ENCODE assay signal across 8 cellular contexts in the genomic region with DNA sequence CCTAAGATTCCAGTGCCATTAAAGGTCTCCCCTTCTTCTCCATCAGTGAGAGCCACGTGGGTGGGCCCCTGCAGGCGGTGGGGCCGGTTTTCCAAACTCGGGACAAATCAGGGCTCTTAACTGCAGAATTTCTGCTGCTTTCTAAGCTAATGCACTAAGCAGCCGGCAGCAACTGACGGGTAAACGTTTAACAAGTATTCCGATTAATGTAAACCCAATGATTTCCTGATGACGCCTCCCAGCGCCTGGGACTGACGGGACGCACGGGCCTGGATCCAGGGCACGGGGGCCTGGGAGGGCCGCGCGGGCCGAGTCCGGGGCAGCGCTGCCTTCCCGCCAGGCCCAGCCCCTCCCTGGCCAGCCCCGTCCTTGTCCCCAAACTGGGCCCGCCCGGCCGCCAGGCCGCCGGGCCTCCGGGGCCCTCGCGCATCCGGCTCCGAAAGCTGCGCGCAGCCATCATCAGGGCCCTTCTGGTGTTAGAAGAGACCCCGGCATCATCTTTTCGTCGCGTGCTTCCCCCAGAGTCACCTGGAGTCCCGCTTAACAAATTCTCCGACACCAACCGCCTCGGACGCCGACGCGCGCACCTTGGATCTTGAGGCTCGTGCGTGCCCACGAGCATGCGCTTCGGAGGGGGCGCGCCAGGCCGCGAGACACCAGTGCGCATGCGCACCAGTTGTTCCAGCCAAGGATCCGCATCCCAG. TPM values are rescaled to one million over a fixed set of nuclear protein-coding genes. Genes with fewer than 3 reads are reported as not detected.
DNase-seq lines count a peak whose midpoint lies in the region; ATAC-seq and TF ChIP-seq lines count a peak whose summit lies in the region.

A gene (minus strand): TSS at position 616 of the 704 bp plus-strand sequence. CDS start 1,812 bp downstream, outside the sequence.

- WGBS in esophagus, 2 donors, result 1% methylated on average over 56 to 59 of the region's 59 CpGs

- peaks cover 40% of the 10 kb centered on the region for H3F3A ChIP-seq in PC-9 (ENCODE audit: insufficient read depth, low read depth)

- peak within 1 kb of the TSS; percentile 81 for H3K4me2 ChIP-seq in PC-9

- H3K9me2 ChIP-seq in PC-9 (ENCODE audit: insufficient read depth), result no peaks in the 10 kb centered on the region

- peaks cover 16% of the 10 kb centered on the region for H3K4me1 ChIP-seq in CD8-positive, alpha-beta memory T cell (ENCODE audit: insufficient read depth, low read length)
- H3K4me1 ChIP-seq in PC-9 (replicated peaks; ENCODE audit: insufficient read depth), result peaks cover 15% of the 10 kb centered on the region
- H3K4me1 ChIP-seq in esophagus (ENCODE audit: control insufficient read depth in 2 of 2, insufficient read depth in 2 of 2, low read length in 1 of 2), result peaks cover 0 to 2% of the 10 kb centered on the region in 2 donors
- no peaks in the 10 kb centered on the region for H3K4me1 ChIP-seq in mucosa of stomach (ENCODE audit: control insufficient read depth, insufficient read depth, low read length)

- no peaks in the 10 kb centered on the region for H3K36me3 ChIP-seq in CD8-positive, alpha-beta memory T cell (ENCODE audit: insufficient read depth, low read length)
- H3K36me3 ChIP-seq in PC-9 (ENCODE audit: low read depth) (peaks cover 18% of the 10 kb centered on the region), esophagus (ENCODE audit: control insufficient read depth in 2 of 2, insufficient read depth in 2 of 2, low read length in 1 of 2) (no peaks in the 10 kb centered on the region), mucosa of stomach (ENCODE audit: control insufficient read depth, insufficient read depth, low read length) (no peaks in the 10 kb centered on the region)

- H3K27me3 Mint-ChIP-seq in CD8-positive, alpha-beta memory T cell, result no peaks in the 10 kb centered on the region
- no peaks in the 10 kb centered on the region for H3K27me3 Mint-ChIP-seq in IgD-negative memory B cell
- H3K27me3 Mint-ChIP-seq in activated T-cell treated with anti-CD3 and anti-CD28 coated beads, Interleukin-2, amount 50 U/mL, for 4 hours (ENCODE audit: low read depth), result no peaks in the 10 kb centered on the region

- peak within 1 kb of the TSS; percentile 91 to 95 (median 94) for H3K4me3 Mint-ChIP-seq in CD8-positive, alpha-beta memory T cell
- peak within 1 kb of the TSS; percentile 86 to 97 (median 94) for H3K4me3 Mint-ChIP-seq in IgD-negative memory B cell
- peak within 1 kb of the TSS; percentile 91 for H3K4me3 Mint-ChIP-seq in activated T-cell treated with anti-CD3 and anti-CD28 coated beads, Interleukin-2, amount 50 U/mL, for 4 hours

- H3K27me3 ChIP-seq in CD8-positive, alpha-beta memory T cell (ENCODE audit: insufficient read depth, low read length, poor library complexity, severe bottlenecking), result no peaks in the 10 kb centered on the region
- H3K27me3 ChIP-seq in PC-9 (ENCODE audit: insufficient read depth, low read depth) (no peaks in the 10 kb centered on the region), esophagus (ENCODE audit: control insufficient read depth in 1 of 2, insufficient read depth in 2 of 2, low read length in 2 of 2) (no peaks in the 10 kb centered on the region), mucosa of stomach (ENCODE audit: control insufficient read depth, insufficient read depth, low read length) (no peaks in the 10 kb centered on the region)

- H3K36me3 Mint-ChIP-seq in CD8-positive, alpha-beta memory T cell, result peaks cover 0 to 17% (median 4%) of the 10 kb centered on the region in 3 donors
- H3K36me3 Mint-ChIP-seq in IgD-negative memory B cell, result peaks cover 2% of the 10 kb centered on the region
- H3K36me3 Mint-ChIP-seq in activated T-cell treated with anti-CD3 and anti-CD28 coated beads, Interleukin-2, amount 50 U/mL, for 4 hours (ENCODE audit: insufficient read depth), result peaks cover 18% of the 10 kb centered on the region

- CTCF ChIA-PET in CD8-positive, alpha-beta memory T cell (lab: Charles Lee), result interaction anchor here (1.1 to 1.4 kb wide), 2 partner anchors 11 to 14 kb away, joined by 3 read pairs; no protein-coding TSS in a partner anchor
- CTCF ChIA-PET in PC-9 (lab: Charles Lee), result interaction anchor here (0.5 to 1.2 kb wide), 2 partner anchors 15 to 37 kb away, joined by 3 to 4 read pairs; no protein-coding TSS in a partner anchor

- peak; percentile 75 to 87 (median 77) for DNase-seq in CD8-positive, alpha-beta memory T cell
- DNase-seq in PC-9, result peak; percentile 79 to 93
- DNase-seq in activated T-cell treated with anti-CD3 and anti-CD28 coated beads, Interleukin-2, amount 50 U/mL, for 4 hours, result peak; percentile 79
- peak; percentile 87 for DNase-seq in stimulated activated CD8-positive, alpha-beta memory T cell treated with anti-CD3 and anti-CD28 coated beads, Interleukin-4, amount 100 ng/mL, for 48 hours

- no peaks in the 10 kb centered on the region for H3K9me3 ChIP-seq in CD8-positive, alpha-beta memory T cell (ENCODE audit: low read length)
- no peaks in the 10 kb centered on the region for H3K9me3 ChIP-seq in PC-9 (ENCODE audit: insufficient read depth, low read depth)
- no peaks in the 10 kb centered on the region for H3K9me3 ChIP-seq in esophagus (ENCODE audit: control insufficient read depth in 2 of 2, insufficient read depth in 1 of 2, low read depth in 1 of 2, low read length in 1 of 2)
- no peaks in the 10 kb centered on the region for H3K9me3 ChIP-seq in mucosa of stomach (ENCODE audit: control insufficient read depth, low read length)

- peak within 1 kb of the TSS; percentile 94 for H2AFZ ChIP-seq in PC-9

- H3K9ac ChIP-seq in mucosa of stomach (ENCODE audit: low read length), result peak within 1 kb of the TSS; percentile 84

- intact Hi-C loops in PC-9 (cut with micrococcal nuclease; ENCODE audit: unreplicated experiment), result loop anchor here (2.0 kb wide), 2 partner anchors 18 to 48 kb away; a partner anchor contains a TSS

- peak within 1 kb of the TSS; percentile 71 for H3K4me3 ChIP-seq in CD8-positive, alpha-beta memory T cell (ENCODE audit: low read length)
- peak within 1 kb of the TSS; percentile 82 for H3K4me3 ChIP-seq in PC-9
- peak within 1 kb of the TSS; percentile 60 to 75 for H3K4me3 ChIP-seq in esophagus (ENCODE audit: low read depth in 1 of 2, low read length in 2 of 2)
- peak within 1 kb of the TSS; percentile 38 for H3K4me3 ChIP-seq in mucosa of stomach (ENCODE audit: low read length)

- ATAC-seq in GM21381 (IDR thresholded peaks at IDR 0.05; ENCODE audit: unreplicated experiment), result peak; percentile 80
- peak; percentile 80 to 84 for ATAC-seq in activated T-cell treated with anti-CD3 and anti-CD28 coated beads, Interleukin-2, amount 50 U/mL, for 4 hours

- POLR2A ChIA-PET in CD8-positive, alpha-beta memory T cell (lab: Charles Lee), result interaction anchor here (0.5 to 3.3 kb wide), 3 partner anchors 13 to 288 kb away, joined by 3 to 12 read pairs (median 5); a partner anchor contains a TSS
- POLR2A ChIA-PET in PC-9 (lab: Charles Lee; ENCODE audit: unreplicated experiment), result interaction anchor here (0.7 kb wide), 1 partner anchor 551 kb away, joined by 3 read pairs; no protein-coding TSS in a partner anchor

- peaks cover 39 to 56% (median 52%) of the 10 kb centered on the region in 3 donors for H3K4me1 Mint-ChIP-seq in CD8-positive, alpha-beta memory T cell
- peaks cover 20 to 31% (median 22%) of the 10 kb centered on the region in 3 donors for H3K4me1 Mint-ChIP-seq in IgD-negative memory B cell
- H3K4me1 Mint-ChIP-seq in activated T-cell treated with anti-CD3 and anti-CD28 coated beads, Interleukin-2, amount 50 U/mL, for 4 hours (ENCODE audit: low read depth), result peaks cover 39% of the 10 kb centered on the region

- H4K20me1 ChIP-seq in PC-9 (ENCODE audit: insufficient read depth), result no peaks in the 10 kb centered on the region

- H3K79me2 ChIP-seq in PC-9 (ENCODE audit: low read depth), result peaks cover 25% of the 10 kb centered on the region

- 0 out of 2 replicates have a peak, but pooled peaks have one; percentile 5 for TF ChIP-seq CTCF in PC-9 (conservative IDR thresholded peaks at IDR 0.05)

- peak within 1 kb of the TSS; percentile 86 to 96 (median 95) for H3K27ac Mint-ChIP-seq in CD8-positive, alpha-beta memory T cell
- peak within 1 kb of the TSS; percentile 82 to 98 (median 95) for H3K27ac Mint-ChIP-seq in IgD-negative memory B cell

- BruUV-seq in PC-9 (replicated peaks; lab: Mats Ljungman, UMichigan), result TSS peak; percentile 63

- peak within 1 kb of the TSS; percentile 79 for H3K27ac ChIP-seq in CD8-positive, alpha-beta memory T cell (ENCODE audit: low read depth, low read length)
- H3K27ac ChIP-seq in PC-9 (peak within 1 kb of the TSS; percentile 61), esophagus (ENCODE audit: low read depth in 2 of 2, low read length in 1 of 2) (peak within 1 kb of the TSS; percentile 82 to 85)

- no peaks in the 10 kb centered on the region for H3K9me3 Mint-ChIP-seq in CD8-positive, alpha-beta memory T cell
- H3K9me3 Mint-ChIP-seq in IgD-negative memory B cell, result no peaks in the 10 kb centered on the region
- H3K9me3 Mint-ChIP-seq in activated T-cell treated with anti-CD3 and anti-CD28 coated beads, Interleukin-2, amount 50 U/mL, for 4 hours, result no peaks in the 10 kb centered on the region

RNA-seq across cellular contexts. Expression of the gene that starts here (rescaled TPM):
- 10 to 100 TPM; 16.2 to 16.7 TPM for total RNA-seq in CD8-positive, alpha-beta memory T cell
- 10.4 TPM for polyA plus RNA-seq in CD8-positive, alpha-beta memory T cell
- polyA plus RNA-seq in IgD-negative memory B cell (8.4 TPM), esophagus (1 to 10 TPM; 8.0 to 9.0 TPM)
- 47.6 and 48.7 TPM in 2 replicates for total RNA-seq in PC-9 (2021)
- total RNA-seq in activated T-cell treated with anti-CD3 and anti-CD28 coated beads, Interleukin-2, amount 50 U/mL, for 4 hours, result 10 to 100 TPM; 11.0 to 14.7 (median 11.7) TPM

Comparison
In these comparisons a context has a peak if more than half of its experiments do, and no peak if none do; other contexts are left out.
1. Peak in every context shown above with its lines: DNase-seq, ATAC-seq, H3K4me3 ChIP-seq and H3K27ac ChIP-seq.